Comparison of ENCODE assay signal across 21 cellular contexts in genomic region chr13:93967286-93967685, GRCh38.
"Had no signal": no experiment of that assay in that cellular context is flagged by ENCODE, and none has a peak within 500 bp of the region (broad histone marks: within the 10 kb centered on the region; RNA-seq: fewer than 3 reads in every experiment).

No MANE protein-coding gene starts in this region.

- H3K4me3 ChIP-seq: SJSA1, SK-N-MC had no signal

- H3K27ac ChIP-seq: SJSA1, SK-N-MC had no signal

- H3K9me3 ChIP-seq: SJSA1 had no signal

- H3K27me3 ChIP-seq: SJSA1 had no signal

- H3K36me3 ChIP-seq: SJSA1 had no signal

- DNase-seq: IMR-90, Karpas-422, KG1, MM.1S, NCI-H1092 treated with DMSO at 0.1 percent for 48 hours, NCI-H1436, NCI-H1694 treated with DMSO at 0.1 percent for 48 hours, NCI-H1930, NCI-H2081, NCI-H2171, NCI-H226, NCI-H446, NCI-H510A, NCI-H524 treated with DMSO at 0.1 percent for 48 hours, NCI-H774, Right ventricle myocardium superior, RPMI8226, SIG-M5, SW 1271 had no signal
